8 cellular contexts compared by ENCODE assay signal in genomic region chr1:2194319-2194897, GRCh38. TPM values are rescaled to one million over a fixed set of nuclear protein-coding genes. Genes with fewer than 3 reads are reported as not detected.
DNase-seq lines count a peak whose midpoint lies in the region; ATAC-seq and TF ChIP-seq lines count a peak whose summit lies in the region.

A gene with protein sequence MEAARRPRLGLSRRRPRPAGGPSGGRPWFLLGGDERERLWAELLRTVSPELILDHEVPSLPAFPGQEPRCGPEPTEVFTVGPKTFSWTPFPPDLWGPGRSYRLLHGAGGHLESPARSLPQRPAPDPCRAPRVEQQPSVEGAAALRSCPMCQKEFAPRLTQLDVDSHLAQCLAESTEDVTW (minus strand): TSS chr1:2194772. CDS start chr1:2194749, 23 bp downstream.

- CTCF ChIA-PET in activated CD8-positive, alpha-beta T cell treated with anti-CD3 and anti-CD28 coated beads for 36 hours (lab: Charles Lee), result interaction anchor here (0.7 to 12.9 kb wide), 46 partner anchors 10 to 593 kb away, joined by 3 to 239 read pairs (median 4); partner anchors contain the start of genes MORN1 and RER1

- peak; percentile 52 for ATAC-seq in activated CD8-positive, alpha-beta T cell treated with anti-CD3 and anti-CD28 coated beads for 36 hours

- DNase-seq in activated CD4-positive, CD25-positive, alpha-beta regulatory T cell (lab: John Stamatoyannopoulos, UW), result peak; percentile 65 to 83 (median 72)
- no peak for DNase-seq in activated CD4-positive, CD25-positive, alpha-beta regulatory T cell treated with anti-CD3 and anti-CD28 coated beads, Interleukin-2, amount 50 U/mL, for 72 hours
- DNase-seq in HFFc6, result peak; percentile 35
- DNase-seq in NCI-H1092 (lab: John Stamatoyannopoulos, UW), result peak; percentile 24
- DNase-seq in activated CD8-positive, alpha-beta T cell treated with anti-CD3 and anti-CD28 coated beads for 36 hours, result peak; percentile 73
- DNase-seq in epithelial cell of esophagus (ENCODE audit: low read depth), result peak; percentile 71
- DNase-seq in mucosa of gallbladder (ENCODE audit: low spot score), result no peak
- DNase-seq in stimulated activated naive CD4-positive, alpha-beta T cell (lab: John Stamatoyannopoulos, UW), result peak; percentile 77 to 99 (median 92)

- intact Hi-C loops in activated CD8-positive, alpha-beta T cell treated with anti-CD3 and anti-CD28 coated beads for 36 hours (cut with micrococcal nuclease), result loop anchor here (5.0 kb wide), 1 partner anchor 383 kb away; no protein-coding TSS in a partner anchor

- POLR2A ChIA-PET in activated CD8-positive, alpha-beta T cell treated with anti-CD3 and anti-CD28 coated beads for 36 hours (lab: Charles Lee), result interaction anchor here (0.7 to 3.8 kb wide), 10 partner anchors 8 to 199 kb away, joined by 3 to 19 read pairs (median 4); partner anchors contain the start of gene SKI

- no peaks in the 10 kb centered on the region for H3K27me3 Mint-ChIP-seq in HFFc6 (ENCODE audit: insufficient read depth)
- no peaks in the 10 kb centered on the region for H3K27me3 Mint-ChIP-seq in activated CD8-positive, alpha-beta T cell treated with anti-CD3 and anti-CD28 coated beads for 36 hours

- peaks cover 5% of the 10 kb centered on the region for H3K4me1 Mint-ChIP-seq in HFFc6 (ENCODE audit: low read depth)
- peaks cover 31% of the 10 kb centered on the region for H3K4me1 Mint-ChIP-seq in activated CD8-positive, alpha-beta T cell treated with anti-CD3 and anti-CD28 coated beads for 36 hours (ENCODE audit: low read depth)

- peak within 1 kb of the TSS; percentile 58 for H3K4me3 ChIP-seq in epithelial cell of esophagus (ENCODE audit: low read length)

- TF ChIP-seq CTCF in HFFc6 (IDR thresholded peaks at IDR 0.05), result no peak
- TF ChIP-seq CTCF in activated CD8-positive, alpha-beta T cell treated with anti-CD3 and anti-CD28 coated beads for 36 hours (IDR thresholded peaks at IDR 0.05), result no peak
- no peak for TF ChIP-seq CTCF in epithelial cell of esophagus (IDR thresholded peaks at IDR 0.05; ENCODE audit: insufficient read depth, low read depth, low read length, missing control alignments)

- H3K4me3 Mint-ChIP-seq in HFFc6, result peak within 1 kb of the TSS; percentile 84
- H3K4me3 Mint-ChIP-seq in activated CD8-positive, alpha-beta T cell treated with anti-CD3 and anti-CD28 coated beads for 36 hours, result peak within 1 kb of the TSS; percentile 83

- H3K27ac Mint-ChIP-seq in HFFc6, result peak within 1 kb of the TSS; percentile 87
- H3K27ac Mint-ChIP-seq in activated CD8-positive, alpha-beta T cell treated with anti-CD3 and anti-CD28 coated beads for 36 hours, result peak within 1 kb of the TSS; percentile 96

- no peaks in the 10 kb centered on the region for H3K36me3 Mint-ChIP-seq in HFFc6 (ENCODE audit: low read depth)
- peaks cover 3% of the 10 kb centered on the region for H3K36me3 Mint-ChIP-seq in activated CD8-positive, alpha-beta T cell treated with anti-CD3 and anti-CD28 coated beads for 36 hours (ENCODE audit: low read depth)

- H3K9me3 Mint-ChIP-seq in HFFc6, result no peaks in the 10 kb centered on the region
- H3K9me3 Mint-ChIP-seq in activated CD8-positive, alpha-beta T cell treated with anti-CD3 and anti-CD28 coated beads for 36 hours, result no peaks in the 10 kb centered on the region

RNA-seq across cellular contexts. Expression of the gene that starts here (rescaled TPM):
- total RNA-seq in HFFc6 (2021; fragmentation: NEBNext Ultra II Directional; extraction: Animal tissue kit (Norgen Biotek cat#: 25700)), result 10 to 100 TPM; 75.3 to 97.4 (median 82.7) TPM
- total RNA-seq in activated CD8-positive, alpha-beta T cell treated with anti-CD3 and anti-CD28 coated beads for 36 hours, result 10 to 100 TPM; 64.7 to 71.7 TPM
- total RNA-seq in mucosa of gallbladder, result 74.2 TPM

Comparison
In these comparisons a context has a peak if more than half of its experiments do, and no peak if none do; other contexts are left out.
1. DNase-seq: peak in activated CD4-positive, CD25-positive, alpha-beta regulatory T cell (4 of 4), HFFc6 (single experiment), NCI-H1092 (single experiment), activated CD8-positive, alpha-beta T cell treated with anti-CD3 and anti-CD28 coated beads for 36 hours (single experiment), epithelial cell of esophagus (single experiment) and stimulated activated naive CD4-positive, alpha-beta T cell (6 of 6); none in activated CD4-positive, CD25-positive, alpha-beta regulatory T cell treated with anti-CD3 and anti-CD28 coated beads, Interleukin-2, amount 50 U/mL, for 72 hours (single experiment) and mucosa of gallbladder (single experiment).